In genomic region chr11:133787379-133788103, GRCh38 we compare ENCODE assay signal across 10 cellular contexts. TPM values are rescaled to one million over a fixed set of nuclear protein-coding genes. Genes with fewer than 3 reads are reported as not detected.
A peak's percentile ranks its signal among the peaks of the same experiment; 100 is the strongest.
DNase-seq lines count a peak whose midpoint lies in the region; ATAC-seq lines count a peak whose summit lies in the region.
"Had no signal": no experiment of that assay in that cellular context is flagged by ENCODE, and none has a peak within 500 bp of the region (broad histone marks: within the 10 kb centered on the region; RNA-seq: fewer than 3 reads in every experiment).

No MANE protein-coding gene starts in this region.

- ATAC-seq in HG02678 (IDR thresholded peaks at IDR 0.05; ENCODE audit: unreplicated experiment), result no peak

- H3K9ac ChIP-seq in HUES6 (ENCODE audit: low read length), result no peak overlapping the region
- no peak overlapping the region; the same call in 1 of the 2 replicates for H3K9ac ChIP-seq in iPS-20b (ENCODE audit: low read depth, low read length)
- no peak overlapping the region for H3K9ac ChIP-seq in skeletal muscle tissue (ENCODE audit: low read depth in 1 of 3, low read length in 3 of 3)

- no peaks in the 10 kb centered on the region; the same call in 1 of the 2 replicates for H3K4me1 ChIP-seq in HUES6 (ENCODE audit: control insufficient read depth, insufficient read depth, low read length)
- H3K4me1 ChIP-seq in iPS-20b (ENCODE audit: insufficient read depth, low read length), result no peaks in the 10 kb centered on the region
- no peaks in the 10 kb centered on the region for H3K4me1 ChIP-seq in skeletal muscle tissue (ENCODE audit: control insufficient read depth in 3 of 3, insufficient read depth in 3 of 3, low read length in 3 of 3)

- DNase-seq in astrocyte of the hippocampus (ENCODE audit: low read depth, low spot score), result peak; percentile 48
- no peak for DNase-seq in NCI-H446 (lab: John Stamatoyannopoulos, UW)
- DNase-seq in NCI-H2196 (lab: John Stamatoyannopoulos, UW; ENCODE audit: unreplicated experiment), result no peak
- DNase-seq: NCI-H446 treated with DMSO at 0.1 percent for 48 hours had no signal

- H3K9me3 ChIP-seq in HUES6 (ENCODE audit: control insufficient read depth, insufficient read depth, low read depth, low read length) (no peaks in the 10 kb centered on the region), iPS-20b (ENCODE audit: insufficient read depth, low read depth, low read length) (no peaks in the 10 kb centered on the region), skeletal muscle tissue (ENCODE audit: control insufficient read depth in 3 of 3, low read length in 3 of 3) (peaks cover 0 to 2% (median 0%) of the 10 kb centered on the region in 3 donors)

- peaks cover 8% of the 10 kb centered on the region; the same call in 1 of the 2 replicates for H3K27me3 ChIP-seq in HUES6 (ENCODE audit: control insufficient read depth, insufficient read depth, low read length)
- peaks cover 28% of the 10 kb centered on the region for H3K27me3 ChIP-seq in iPS-20b (ENCODE audit: insufficient read depth, low read length)
- H3K27me3 ChIP-seq in skeletal muscle tissue (ENCODE audit: control insufficient read depth in 3 of 3, insufficient read depth in 3 of 3, low read length in 3 of 3), result peaks cover 0 to 24% (median 7%) of the 10 kb centered on the region in 3 donors

- no peak overlapping the region for H3K27ac ChIP-seq in HUES6 (ENCODE audit: low read depth, low read length)
- no peak overlapping the region for H3K27ac ChIP-seq in iPS-20b (ENCODE audit: low read length)
- H3K27ac ChIP-seq in skeletal muscle tissue (ENCODE audit: low read depth, low read length), result no peak overlapping the region

- peak overlapping the region; percentile 35; the same call in 1 of the 2 replicates for H3K4me3 ChIP-seq in HUES6 (ENCODE audit: low read depth, low read length)
- H3K4me3 ChIP-seq in iPS-20b (ENCODE audit: low read length), result peak overlapping the region; percentile 63; the same call in 1 of the 2 replicates
- H3K4me3 ChIP-seq in skeletal muscle tissue (ENCODE audit: low read length in 3 of 3), result peak overlapping the region; percentile 22 to 55 (median 51)

- no peaks in the 10 kb centered on the region for H3K36me3 ChIP-seq in HUES6 (ENCODE audit: control insufficient read depth, insufficient read depth, low read length)
- no peaks in the 10 kb centered on the region for H3K36me3 ChIP-seq in iPS-20b (ENCODE audit: insufficient read depth, low read depth, low read length)
- H3K36me3 ChIP-seq in skeletal muscle tissue (ENCODE audit: control insufficient read depth in 3 of 3, insufficient read depth in 3 of 3, low read length in 3 of 3), result no peaks in the 10 kb centered on the region

RNA-seq across cellular contexts. Expression of gene SPATA19, which starts 57.8 kb away (rescaled TPM):
- total RNA-seq in skeletal muscle tissue, result not detected
- total RNA-seq: epithelial cell of proximal tubule, lower leg skin had no signal
